Comparison of ENCODE assay signal across 1 cellular context in genomic region chr6:3806169-3806922, GRCh38.
TF ChIP-seq lines count a peak whose summit lies in the region.

No MANE protein-coding gene starts in this region.

TF ChIP-seq in SK-N-SH, 30 proteins besides CTCF, POLR2A, EP300 and RAD21 (continued from another document):
- no peak for TF ChIP-seq EZH2phosphoT487 (IDR thresholded peaks at IDR 0.05; ENCODE audit: borderline replicate concordance, low read depth)
- TF ChIP-seq CHD2 (IDR thresholded peaks at IDR 0.05; ENCODE audit: low read length, partially characterized antibody): no peak
- TF ChIP-seq NFIC (IDR thresholded peaks at IDR 0.05; ENCODE audit: borderline replicate concordance): no peak
- no peak for TF ChIP-seq RXRA (IDR thresholded peaks at IDR 0.05; ENCODE audit: borderline replicate concordance, low read depth)
- TF ChIP-seq TAF1 (IDR thresholded peaks at IDR 0.05; ENCODE audit: borderline replicate concordance, low read depth, low read length): no peak
- TF ChIP-seq RFX5 (IDR thresholded peaks at IDR 0.05; ENCODE audit: low read length): no peak
- TF ChIP-seq SMC3 (IDR thresholded peaks at IDR 0.05; ENCODE audit: low read depth, low read length): no peak
- no peak for TF ChIP-seq NRF1 (IDR thresholded peaks at IDR 0.05; ENCODE audit: low read depth, low read length)
- no peak for TF ChIP-seq MEF2A (IDR thresholded peaks at IDR 0.05; ENCODE audit: borderline replicate concordance, low read depth)
